In the genomic region with DNA sequence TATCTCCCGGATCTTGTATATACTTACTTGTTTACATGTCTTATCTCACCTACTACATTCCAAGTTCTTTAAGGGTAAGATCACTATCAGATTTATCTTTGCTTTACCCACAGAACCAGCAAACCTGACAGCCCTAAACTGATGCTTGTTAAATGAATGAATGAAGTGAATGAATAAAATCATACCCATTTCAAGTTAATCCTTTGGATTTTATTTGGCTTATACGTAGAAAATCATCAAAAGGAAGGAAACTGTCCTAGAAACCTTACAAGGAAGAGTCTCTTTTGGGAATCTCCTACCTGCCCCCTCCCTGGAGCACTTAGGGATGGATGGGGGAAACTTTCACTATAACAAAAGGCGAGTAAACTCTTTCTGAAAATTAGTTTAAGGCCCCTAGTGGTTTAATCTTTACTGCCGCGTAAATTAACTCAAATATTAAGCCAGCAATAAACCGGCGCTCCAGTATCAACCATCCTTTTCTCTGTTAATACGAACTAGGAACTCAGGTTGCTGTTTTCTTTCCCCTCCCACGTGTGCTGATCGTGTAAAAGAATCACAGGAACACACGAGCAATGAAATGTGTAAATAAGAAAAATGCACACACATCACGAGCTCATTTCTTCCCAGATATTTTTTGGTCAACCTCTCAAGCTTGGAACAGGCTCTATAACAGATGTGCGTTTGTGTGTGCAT, we compare ENCODE assay signal across 2 cellular contexts.
TF ChIP-seq lines count a peak whose summit lies in the region.

No MANE protein-coding gene starts in this region.

TF ChIP-seq in HCT116, 20 proteins besides CTCF, POLR2A, EP300 and RAD21 (continued from another document):
- no peak for TF ChIP-seq ZNF274 (IDR thresholded peaks at IDR 0.05; ENCODE audit: low read depth, low read length)
- no peak for TF ChIP-seq EZH2phosphoT487 (IDR thresholded peaks at IDR 0.05; ENCODE audit: borderline replicate concordance)
- no peak for TF ChIP-seq SRF (IDR thresholded peaks at IDR 0.05; ENCODE audit: low read depth)
- TF ChIP-seq CBX3 (IDR thresholded peaks at IDR 0.05; ENCODE audit: low read depth), result no peak
- TF ChIP-seq, protein P1, sequence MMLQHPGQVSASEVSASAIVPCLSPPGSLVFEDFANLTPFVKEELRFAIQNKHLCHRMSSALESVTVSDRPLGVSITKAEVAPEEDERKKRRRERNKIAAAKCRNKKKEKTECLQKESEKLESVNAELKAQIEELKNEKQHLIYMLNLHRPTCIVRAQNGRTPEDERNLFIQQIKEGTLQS (IDR thresholded peaks at IDR 0.05), result no peak
- no peak for TF ChIP-seq CEBPB (IDR thresholded peaks at IDR 0.05; ENCODE audit: low read depth)
- TF ChIP-seq YY1 (IDR thresholded peaks at IDR 0.05; ENCODE audit: extremely low read depth, insufficient replicate concordance, low read depth, low read length), result no peak
- no peak for TF ChIP-seq FOSL1 (IDR thresholded peaks at IDR 0.05; ENCODE audit: low read depth)
- TF ChIP-seq ELF1 (IDR thresholded peaks at IDR 0.05; ENCODE audit: borderline replicate concordance, low read depth), result no peak

TF ChIP-seq in liver, 16 proteins besides CTCF, POLR2A, EP300 and RAD21:
- TF ChIP-seq, protein P2, sequence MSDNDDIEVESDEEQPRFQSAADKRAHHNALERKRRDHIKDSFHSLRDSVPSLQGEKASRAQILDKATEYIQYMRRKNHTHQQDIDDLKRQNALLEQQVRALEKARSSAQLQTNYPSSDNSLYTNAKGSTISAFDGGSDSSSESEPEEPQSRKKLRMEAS (IDR thresholded peaks at IDR 0.05), result peak; percentile 25
- TF ChIP-seq FOXA1 (IDR thresholded peaks at IDR 0.05), result no peak
